ENCODE assay signal across 11 cellular contexts in genomic region chr5:145689235-145689634, GRCh38.
DNase-seq lines count a peak whose midpoint lies in the region; ATAC-seq, FAIRE-seq and TF ChIP-seq lines count a peak whose summit lies in the region.
"Had no signal": no experiment of that assay in that cellular context is flagged by ENCODE, and none has a peak within 500 bp of the region (broad histone marks: within the 10 kb centered on the region; RNA-seq: fewer than 3 reads in every experiment).

No MANE protein-coding gene starts in this region.

- H3K27me3 ChIP-seq in right lobe of liver (no peaks in the 10 kb centered on the region), HepG2 (ENCODE audit: control insufficient read depth in 1 of 2, insufficient read depth in 2 of 2, low read length in 2 of 2) (no peaks in the 10 kb centered on the region), aorta (ENCODE audit: control insufficient read depth in 1 of 2, insufficient read depth in 2 of 2, low read length in 1 of 2) (no peaks in the 10 kb centered on the region), neuronal stem cell (ENCODE audit: control insufficient read depth in 3 of 3, insufficient read depth in 3 of 3, low read depth in 1 of 3, low read length in 3 of 3) (peaks cover 0 to 3% (median 0%) of the 10 kb centered on the region in 3 experiments)
- H3K27me3 ChIP-seq: testis had no signal

- no peak overlapping the region for H3K9ac ChIP-seq in HepG2 (ENCODE audit: insufficient read depth, low read depth, low read length)
- H3K9ac ChIP-seq in neuronal stem cell (ENCODE audit: low read depth, low read length, poor library complexity): no peak overlapping the region

- H3K36me3 ChIP-seq in right lobe of liver (no peaks in the 10 kb centered on the region), HepG2 (replicated peaks in 1 of 2; ENCODE audit: control insufficient read depth in 1 of 2, insufficient read depth in 2 of 2, low read length in 2 of 2) (no peaks in the 10 kb centered on the region), aorta (ENCODE audit: control insufficient read depth in 1 of 2, insufficient read depth in 2 of 2, low read length in 1 of 2) (no peaks in the 10 kb centered on the region), neuronal stem cell (replicated peaks in 1 of 2; ENCODE audit: control insufficient read depth in 2 of 2, insufficient read depth in 2 of 2, low read length in 2 of 2) (no peaks in the 10 kb centered on the region)

- POLR2A ChIA-PET in HepG2 (lab: Yijun Ruan, JAX): no interaction called here

- FAIRE-seq in HepG2 (lab: Jason Lieb, UNC): no peak
- FAIRE-seq: A549 had no signal

- peak; percentile 50 to 74 (median 64) for ATAC-seq in right lobe of liver
- ATAC-seq in HepG2: no peak
- ATAC-seq in HG03045 (IDR thresholded peaks at IDR 0.05; ENCODE audit: unreplicated experiment): peak; percentile 51
- peak; percentile 7 for ATAC-seq in aorta (ENCODE audit: low FRiP score)
- ATAC-seq: A549 had no signal

- H3K18ac ChIP-seq in neuronal stem cell (ENCODE audit: low read length): no peak overlapping the region

- no peak for TF ChIP-seq RAD21 in HepG2 (CRISPR knock-in tag; IDR thresholded peaks at IDR 0.05)

- TF ChIP-seq CTCF in right lobe of liver (IDR thresholded peaks at IDR 0.05) (no peak), HepG2 (CRISPR knock-in tag; IDR thresholded peaks at IDR 0.05) (no peak)

- TF ChIP-seq POLR2A in right lobe of liver (IDR thresholded peaks at IDR 0.05) (no peak), HepG2 (IDR thresholded peaks at IDR 0.05; ENCODE audit: insufficient read depth in 1 of 2, low read depth in 2 of 2, low read length in 2 of 2) (no peak)

- H3K4me3 ChIP-seq in right lobe of liver (no peak overlapping the region), HepG2 (replicated peaks in 1 of 3; ENCODE audit: insufficient read depth in 1 of 3, low read depth in 2 of 3, low read length in 3 of 3) (no peak overlapping the region), aorta (ENCODE audit: low read length in 2 of 2) (no peak overlapping the region), neuronal stem cell (ENCODE audit: low read length in 2 of 2) (no peak overlapping the region)
- H3K4me3 ChIP-seq: A549, testis had no signal

- H3K79me2 ChIP-seq in HepG2 (ENCODE audit: insufficient read depth, low read length): no peaks in the 10 kb centered on the region

- no peak overlapping the region for H3K4ac ChIP-seq in neuronal stem cell (ENCODE audit: low read length)

- no peaks in the 10 kb centered on the region for H4K20me1 ChIP-seq in HepG2 (ENCODE audit: insufficient read depth, low read length)

- 51% methylated on average over 3 of the region's 3 CpGs for WGBS in right lobe of liver (ENCODE audit: insufficient coverage, low coverage, low lambda C conversion rate, missing lambda C conversion rate)
- WGBS in HepG2 (ENCODE audit: low lambda C conversion rate): 31% methylated on average over 3 of the region's 3 CpGs
- WGBS in aorta, 2 donors: 33 to 49% methylated on average over 3 of the region's 3 CpGs
- WGBS in neuronal stem cell (ENCODE audit: extremely low coverage in 2 of 2, insufficient read length in 2 of 2, insufficient replicate concordance in 1 of 2), 2 donors: no CpG with 5 or more reads among the region's 3 CpGs

- no peak overlapping the region for H2BK120ac ChIP-seq in neuronal stem cell (ENCODE audit: low read depth, low read length)

- H2BK12ac ChIP-seq in neuronal stem cell (ENCODE audit: low read length): no peak overlapping the region

- H3K4me2 ChIP-seq in HepG2 (ENCODE audit: low read depth, low read length) (no peak overlapping the region), neuronal stem cell (ENCODE audit: insufficient read depth, low read length, poor library complexity, severe bottlenecking) (no peak overlapping the region)
- H3K4me2 ChIP-seq: A549 had no signal

- H3K79me1 ChIP-seq in neuronal stem cell (ENCODE audit: low read depth, low read length): no peaks in the 10 kb centered on the region

- no peak overlapping the region for H3K23ac ChIP-seq in neuronal stem cell (ENCODE audit: low read depth, low read length, poor library complexity)

- H3K27ac ChIP-seq in right lobe of liver (no peak overlapping the region), HepG2 (ENCODE audit: extremely low read length, insufficient read depth, low read length) (no peak overlapping the region), aorta (ENCODE audit: low read depth in 1 of 2, low read length in 2 of 2) (no peak overlapping the region), neuronal stem cell (replicated peaks; ENCODE audit: low read length) (no peak overlapping the region)
- H3K27ac ChIP-seq: A549, testis had no signal

- no peaks in the 10 kb centered on the region for H3K4me1 ChIP-seq in right lobe of liver
- H3K4me1 ChIP-seq in HepG2 (ENCODE audit: insufficient read depth, low read length): peaks cover 10% of the 10 kb centered on the region; the same call in 1 of the 2 replicates
- no peaks in the 10 kb centered on the region for H3K4me1 ChIP-seq in aorta (ENCODE audit: control insufficient read depth in 1 of 2, insufficient read depth in 2 of 2, low read length in 2 of 2)
- peaks cover 0 to 5% of the 10 kb centered on the region in 2 donors for H3K4me1 ChIP-seq in neuronal stem cell (ENCODE audit: control insufficient read depth in 2 of 2, insufficient read depth in 1 of 2, low read depth in 1 of 2, low read length in 2 of 2)
- H3K4me1 ChIP-seq: A549, testis had no signal

- BruUV-seq in HepG2 (replicated peaks; lab: Mats Ljungman, UMichigan): no TSS peak

- CTCF ChIA-PET in HepG2 (lab: Yijun Ruan, JAX; ENCODE audit: low intra/inter-chr PET ratio, low total read pairs): no interaction called here

- H4K91ac ChIP-seq in neuronal stem cell (ENCODE audit: low read depth, low read length, poor library complexity): no peak overlapping the region

- H3K9me3 ChIP-seq in right lobe of liver (no peaks in the 10 kb centered on the region), HepG2 (ENCODE audit: low read length) (no peaks in the 10 kb centered on the region), aorta (ENCODE audit: control insufficient read depth, low read length) (no peaks in the 10 kb centered on the region), neuronal stem cell (replicated peaks in 1 of 2; ENCODE audit: control insufficient read depth in 2 of 2, insufficient read depth in 1 of 2, low read depth in 1 of 2, low read length in 2 of 2) (no peaks in the 10 kb centered on the region)
- H3K9me3 ChIP-seq: A549, testis had no signal

- no peak overlapping the region for H4K8ac ChIP-seq in neuronal stem cell (ENCODE audit: low read depth, low read length)

- DNase-seq in right lobe of liver (no peak), HepG2 (ENCODE audit: low spot score) (no peak), SIG-M5 (lab: John Stamatoyannopoulos, UW) (peak; percentile 71), aorta (no peak), neuronal stem cell (ENCODE audit: low spot score) (no peak), GOT3 (lab: John Stamatoyannopoulos, UW) (no peak)
- no peak for DNase-seq in central memory CD4-positive, alpha-beta T cell
- DNase-seq: NCI-H2227 treated with DMSO at 0.1 percent for 48 hours, testis had no signal

- in situ Hi-C loops in HepG2 (cut with HindIII; ENCODE audit: extremely low pct_ligation_motif_present, low pct_unique_long_range_greater_than_20kb): loop anchor here (10.0 kb wide), 1 partner anchor 366 kb away; no protein-coding TSS in a partner anchor

- TF ChIP-seq EP300 in HepG2 (IDR thresholded peaks at IDR 0.05; ENCODE audit: low read depth in 2 of 2, low read length in 2 of 2): no peak
- TF ChIP-seq EP300 in HepG2 (CRISPR knock-in tag; IDR thresholded peaks at IDR 0.05; ENCODE audit: borderline replicate concordance): no peak

- intact Hi-C loops in right lobe of liver (cut with DNase I) (no loop called here), HepG2 (cut with micrococcal nuclease; ENCODE audit: unreplicated experiment) (no loop called here), aorta (cut with DNase I) (no loop called here)

- H3K14ac ChIP-seq in neuronal stem cell (ENCODE audit: low read length): no peak overlapping the region

- H2BK5ac ChIP-seq in neuronal stem cell (ENCODE audit: low read length): no peak overlapping the region

- no peak overlapping the region for H2BK15ac ChIP-seq in neuronal stem cell (ENCODE audit: low read length)

- H2AFZ ChIP-seq in HepG2 (ENCODE audit: low read length): no peak overlapping the region
- no peak overlapping the region for H2AFZ ChIP-seq in neuronal stem cell (ENCODE audit: low read length)

- H2AK5ac ChIP-seq in neuronal stem cell (ENCODE audit: low read depth, low read length): no peak overlapping the region

TF ChIP-seq in HepG2, 621 proteins besides CTCF, POLR2A, EP300 and RAD21:
- no peak for TF ChIP-seq ZNF207 (IDR thresholded peaks at IDR 0.05; ENCODE audit: borderline replicate concordance)
